21 cellular contexts compared by ENCODE assay signal in genomic region chr1:38776466-38776865, GRCh38.
"Had no signal": no experiment of that assay in that cellular context is flagged by ENCODE, and none has a peak within 500 bp of the region (broad histone marks: within the 10 kb centered on the region; RNA-seq: fewer than 3 reads in every experiment).

No MANE protein-coding gene starts in this region.

- H3K4me3 ChIP-seq: hepatocyte, left ventricle myocardium inferior, lower lobe of right lung, spleen, testis, tibial nerve had no signal

- DNase-seq: effector CD4-positive, alpha-beta T cell; endodermal cell; erythroblast; foreskin keratinocyte; kidney; left cardiac atrium; left ventricle myocardium inferior; lower lobe of right lung; natural killer cell; posterior cingulate gyrus; spleen; stimulated activated CD4-positive, alpha-beta T cell treated with anti-CD3 and anti-CD28 coated beads, Interleukin-15, amount 100 ng/mL, for 24 hours; stimulated activated CD4-positive, alpha-beta T cell treated with anti-CD3 and anti-CD28 coated beads, Interleukin-1b, Interleukin-23, amount 100 ng/mL, for 48 hours; stimulated activated CD4-positive, alpha-beta T cell treated with anti-CD3 and anti-CD28 coated beads, Interleukin-4, amount 100 ng/mL, for 24 hours; stimulated activated naive CD8-positive, alpha-beta T cell treated with anti-CD3 and anti-CD28 coated beads, Interleukin-15, amount 100 ng/mL, for 72 hours; testis had no signal

- FAIRE-seq: endothelial cell of umbilical vein, kidney had no signal

- H3K27me3 ChIP-seq: testis had no signal

- ATAC-seq: foreskin keratinocyte; left cardiac atrium; lower lobe of right lung; natural killer cell; sciatic nerve; stimulated activated memory B cell treated with anti-CD40 and anti-IgM and Interleukin-4, amounts not matched to agents 10 μg/mL and 1 μg/mL and 100 μg/mL, for 72 hours; stimulated activated naive CD8-positive, alpha-beta T cell treated with anti-CD3 and anti-CD28 coated beads, Interleukin-15, amount 100 ng/mL, for 72 hours had no signal

- H3K36me3 ChIP-seq: left ventricle myocardium inferior, lower lobe of right lung, spleen, tibial nerve had no signal
